ENCODE assay signal across 8 cellular contexts in the genomic region with DNA sequence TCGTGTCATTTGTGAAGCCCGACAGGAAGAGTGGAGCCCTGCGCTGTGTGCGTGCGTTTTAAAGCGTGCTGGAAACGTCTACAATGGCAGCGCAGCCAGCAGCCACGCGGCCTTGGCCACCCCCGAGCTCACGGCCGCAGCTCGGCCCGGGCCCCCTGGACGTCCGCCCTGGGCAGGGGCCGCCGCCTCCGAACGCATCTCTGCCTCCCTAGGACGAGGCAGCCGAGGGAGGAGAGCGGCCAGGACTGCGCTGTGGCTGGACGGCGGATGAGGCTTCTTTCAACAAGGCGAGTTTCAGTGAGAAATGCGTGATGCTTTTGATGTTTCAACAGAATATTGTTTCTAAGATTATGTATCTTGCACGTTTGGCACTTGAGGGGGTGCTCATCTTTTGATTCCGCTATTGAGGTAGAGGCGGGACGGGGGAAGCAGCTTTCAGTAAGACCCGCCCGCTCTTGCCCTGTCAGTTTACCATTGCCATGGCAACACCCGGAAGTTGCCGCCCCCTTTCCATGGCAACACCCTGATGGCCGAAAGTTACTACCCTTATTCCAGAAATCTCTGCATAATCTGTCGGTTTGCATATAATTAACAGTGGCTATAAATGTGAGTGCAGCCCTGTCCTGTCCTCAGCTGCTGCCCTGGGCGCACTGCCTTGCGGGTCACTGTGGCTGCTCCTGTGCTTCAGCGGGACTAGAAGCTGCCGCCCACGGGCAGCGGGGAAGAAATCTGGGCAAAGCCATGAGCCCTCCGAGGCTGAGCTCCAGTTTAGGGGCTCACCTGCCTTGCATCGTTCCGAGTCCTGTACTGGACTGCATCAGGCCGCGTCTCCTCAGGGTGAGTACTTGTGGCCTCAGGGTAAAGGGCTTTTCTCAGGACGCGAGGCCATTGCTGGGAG. TPM values are rescaled to one million over a fixed set of nuclear protein-coding genes. Genes with fewer than 3 reads are reported as not detected.
DNase-seq lines count a peak whose midpoint lies in the region; ATAC-seq lines count a peak whose summit lies in the region.

No MANE protein-coding gene starts in this region.

- H3K4me3 Mint-ChIP-seq in naive thymus-derived CD4-positive, alpha-beta T cell, result peak overlapping the region; percentile 78 to 91 (median 86)

- H3K27me3 ChIP-seq in naive thymus-derived CD4-positive, alpha-beta T cell (ENCODE audit: control insufficient read depth in 2 of 2, insufficient read depth in 2 of 2, low read length in 2 of 2), result peaks cover 0 to 2% of the 10 kb centered on the region in 2 donors

- peak overlapping the region in 7 of 9 donors; percentile 18 to 78 (median 55) for H3K27ac Mint-ChIP-seq in naive thymus-derived CD4-positive, alpha-beta T cell

- peaks cover 0 to 27% (median 10%) of the 10 kb centered on the region in 5 donors for H3K27me3 Mint-ChIP-seq in naive thymus-derived CD4-positive, alpha-beta T cell

- CTCF ChIA-PET in naive thymus-derived CD4-positive, alpha-beta T cell (lab: Charles Lee), result interaction anchor here (1.2 kb wide), 1 partner anchor 11 kb away, joined by 3 read pairs; no protein-coding TSS in a partner anchor

- peak overlapping the region; percentile 55 for H3K4me3 ChIP-seq in naive thymus-derived CD4-positive, alpha-beta T cell (ENCODE audit: low read length)

- peaks cover 0 to 26% (median 17%) of the 10 kb centered on the region in 7 donors for H3K4me1 Mint-ChIP-seq in naive thymus-derived CD4-positive, alpha-beta T cell

- POLR2A ChIA-PET in naive thymus-derived CD4-positive, alpha-beta T cell (lab: Charles Lee), result no interaction called here

- no peaks in the 10 kb centered on the region for H3K9me3 Mint-ChIP-seq in naive thymus-derived CD4-positive, alpha-beta T cell

- no peak overlapping the region for H3K27ac ChIP-seq in naive thymus-derived CD4-positive, alpha-beta T cell (ENCODE audit: low read depth, low read length)

- peaks cover 7 to 9% of the 10 kb centered on the region in 2 donors for H3K4me1 ChIP-seq in naive thymus-derived CD4-positive, alpha-beta T cell (ENCODE audit: control insufficient read depth in 2 of 2, insufficient read depth in 2 of 2, low read length in 2 of 2)

- intact Hi-C loops in naive thymus-derived CD4-positive, alpha-beta T cell (cut with micrococcal nuclease), result loop anchor here (1.0 to 10.0 kb wide), 6 partner anchors 37 to 470 kb away; a partner anchor contains a TSS

- peak; percentile 90 for ATAC-seq in GM19023 (IDR thresholded peaks at IDR 0.05; ENCODE audit: unreplicated experiment)
- ATAC-seq in HG03342 (IDR thresholded peaks at IDR 0.05; ENCODE audit: unreplicated experiment), result peak; percentile 82
- ATAC-seq in esophagus mucosa, result peak; percentile 78
- peak; percentile 89 for ATAC-seq in naive thymus-derived CD4-positive, alpha-beta T cell

- no peaks in the 10 kb centered on the region for H3K9me3 ChIP-seq in naive thymus-derived CD4-positive, alpha-beta T cell (ENCODE audit: control insufficient read depth in 2 of 3, low read length in 3 of 3)

- H3K36me3 ChIP-seq in naive thymus-derived CD4-positive, alpha-beta T cell (ENCODE audit: control insufficient read depth in 2 of 3, insufficient read depth in 3 of 3, low read length in 3 of 3), result no peaks in the 10 kb centered on the region

- DNase-seq in AG08396 (ENCODE audit: low spot score) (peak; percentile 89), NOMO-1 treated with DMSO at 0.1 percent for 48 hours (lab: John Stamatoyannopoulos, UW; ENCODE audit: unreplicated experiment) (peak; percentile 69)
- peak; percentile 70 for DNase-seq in activated T-cell treated with anti-CD3 and anti-CD28 coated beads, Interleukin-2, amount 50 U/mL, for 1 hour
- DNase-seq in naive thymus-derived CD4-positive, alpha-beta T cell, result peak; percentile 41 to 79 (median 62)
- peak; percentile 50 to 72 for DNase-seq in stimulated activated CD8-positive, alpha-beta memory T cell treated with anti-CD3 and anti-CD28 coated beads, Interleukin-7, amount 100 ng/mL, for 48 hours (ENCODE audit: extremely low read depth in 1 of 2, low read depth in 1 of 2)

- peaks cover 0 to 4% (median 0%) of the 10 kb centered on the region in 5 donors for H3K36me3 Mint-ChIP-seq in naive thymus-derived CD4-positive, alpha-beta T cell

RNA-seq across cellular contexts. Expression of a gene that starts 38.6 kb away (rescaled TPM):
- 13.3 TPM for total RNA-seq in esophagus mucosa
- 10 to 100 TPM; 18.4 to 41.4 (median 25.3) TPM for total RNA-seq in naive thymus-derived CD4-positive, alpha-beta T cell
- 10 to 100 TPM; 10.3 to 10.7 TPM for polyA plus RNA-seq in naive thymus-derived CD4-positive, alpha-beta T cell
